In genomic region chr15:62280625-62281024, GRCh38 we compare ENCODE assay signal across 20 cellular contexts.
"Had no signal": no experiment of that assay in that cellular context is flagged by ENCODE, and none has a peak within 500 bp of the region (broad histone marks: within the 10 kb centered on the region; RNA-seq: fewer than 3 reads in every experiment).

No MANE protein-coding gene starts in this region.

- H3K4me1 Mint-ChIP-seq: activated B cell treated with CpG ODN at 0.5 μM for 24 hours; activated CD4-positive, alpha-beta memory T cell treated with anti-CD3 and anti-CD28 coated beads, Interleukin-2, amount 10 ng/mL, durations not matched to agents 7 days and 5 days; endodermal cell; mesothelial cell of epicardium; nephron; stimulated activated naive B cell treated with anti-CD40 and anti-IgM and Interleukin-4, amounts not matched to agents 10 μg/mL and 1 μg/mL and 100 μg/mL, for 72 hours had no signal

- H3K27me3 ChIP-seq: sigmoid colon, thyroid gland had no signal

- H3K4me1 ChIP-seq: foreskin keratinocyte, sigmoid colon, spleen, thyroid gland had no signal

- FAIRE-seq: keratinocyte had no signal

- ATAC-seq: foreskin keratinocyte; stimulated activated naive B cell treated with anti-CD40 and anti-IgM and Interleukin-4, amounts not matched to agents 10 μg/mL and 1 μg/mL and 100 μg/mL, for 72 hours had no signal

- H3K4me3 ChIP-seq: dorsolateral prefrontal cortex, sigmoid colon, spleen, thyroid gland had no signal

- H3K36me3 ChIP-seq: brain microvascular endothelial cell, sigmoid colon, spleen, thyroid gland had no signal

- H3K4me3 Mint-ChIP-seq: activated B cell treated with CpG ODN at 0.5 μM for 24 hours; activated CD4-positive, alpha-beta memory T cell treated with anti-CD3 and anti-CD28 coated beads, Interleukin-2, amount 10 ng/mL, durations not matched to agents 7 days and 5 days; activated naive CD4-positive, alpha-beta T cell treated with anti-CD3 and anti-CD28 coated beads for 36 hours; activated T-cell treated with anti-CD3 and anti-CD28 coated beads, Interleukin-2, amount 50 U/mL, for 24 hours; endodermal cell; mesothelial cell of epicardium; nephron; stimulated activated naive B cell treated with anti-CD40 and anti-IgM and Interleukin-4, amounts not matched to agents 10 μg/mL and 1 μg/mL and 100 μg/mL, for 72 hours had no signal

- H3K27ac Mint-ChIP-seq: activated B cell treated with CpG ODN at 0.5 μM for 24 hours; activated CD4-positive, alpha-beta memory T cell treated with anti-CD3 and anti-CD28 coated beads, Interleukin-2, amount 10 ng/mL, durations not matched to agents 7 days and 5 days; activated naive CD4-positive, alpha-beta T cell treated with anti-CD3 and anti-CD28 coated beads for 36 hours; activated T-cell treated with anti-CD3 and anti-CD28 coated beads, Interleukin-2, amount 50 U/mL, for 24 hours; endodermal cell; mesothelial cell of epicardium; nephron; stimulated activated naive B cell treated with anti-CD40 and anti-IgM and Interleukin-4, amounts not matched to agents 10 μg/mL and 1 μg/mL and 100 μg/mL, for 72 hours had no signal

- H3K27ac ChIP-seq: brain microvascular endothelial cell, dorsolateral prefrontal cortex, epithelial cell of prostate, foreskin keratinocyte, sigmoid colon, spleen, thyroid gland had no signal

- H3K9me3 ChIP-seq: sigmoid colon, spleen, thyroid gland had no signal

- DNase-seq: activated B cell treated with CpG ODN at 0.5 μM for 24 hours; activated CD4-positive, alpha-beta memory T cell treated with anti-CD3 and anti-CD28 coated beads, Interleukin-2, amount 10 ng/mL, durations not matched to agents 7 days and 5 days; activated CD4-positive, alpha-beta T cell treated with anti-CD3 and anti-CD28 coated beads for 48 hours; activated naive CD4-positive, alpha-beta T cell treated with anti-CD3 and anti-CD28 coated beads for 36 hours; activated T-cell treated with anti-CD3 and anti-CD28 coated beads, Interleukin-2, amount 50 U/mL, for 24 hours; anterior cingulate cortex; brain microvascular endothelial cell; central memory CD4-positive, alpha-beta T cell; dorsolateral prefrontal cortex; endodermal cell; foreskin keratinocyte; hypothalamus; sigmoid colon; spleen; stimulated activated naive B cell treated with anti-CD40 and anti-IgM and Interleukin-4, amounts not matched to agents 10 μg/mL and 1 μg/mL and 100 μg/mL, for 72 hours; thyroid gland had no signal

- H3K9me3 Mint-ChIP-seq: activated B cell treated with CpG ODN at 0.5 μM for 24 hours; activated CD4-positive, alpha-beta memory T cell treated with anti-CD3 and anti-CD28 coated beads, Interleukin-2, amount 10 ng/mL, durations not matched to agents 7 days and 5 days; activated naive CD4-positive, alpha-beta T cell treated with anti-CD3 and anti-CD28 coated beads for 36 hours; activated T-cell treated with anti-CD3 and anti-CD28 coated beads, Interleukin-2, amount 50 U/mL, for 24 hours; endodermal cell had no signal

- H3K36me3 Mint-ChIP-seq: mesothelial cell of epicardium; stimulated activated naive B cell treated with anti-CD40 and anti-IgM and Interleukin-4, amounts not matched to agents 10 μg/mL and 1 μg/mL and 100 μg/mL, for 72 hours had no signal
